ENCODE assay signal across 29 cellular contexts in genomic region chr9:16796304-16796825, GRCh38.
"Had no signal": no experiment of that assay in that cellular context is flagged by ENCODE, and none has a peak within 500 bp of the region (broad histone marks: within the 10 kb centered on the region; RNA-seq: fewer than 3 reads in every experiment).

No MANE protein-coding gene starts in this region.

- H3K36me3 ChIP-seq: esophagus squamous epithelium, neural progenitor cell, prostate gland, right atrium auricular region, sigmoid colon, thoracic aorta, tibial nerve, upper lobe of left lung had no signal

- DNase-seq: dermis blood vessel endothelial cell; effector memory CD4-positive, alpha-beta T cell; erythroblast; esophagus squamous epithelium; head of caudate nucleus; kidney; mesenchymal stem cell; mucosa of descending colon; naive thymus-derived CD4-positive, alpha-beta T cell; sigmoid colon; stimulated activated CD4-positive, alpha-beta T cell treated with anti-CD3 and anti-CD28 coated beads, Interleukin-15, amount 100 ng/mL, for 24 hours; stimulated activated CD4-positive, alpha-beta T cell treated with anti-CD3 and anti-CD28 coated beads, Interleukin-2, amount 100 ng/mL, for 48 hours; stimulated activated naive B cell treated with anti-CD40 and anti-IgM and Interleukin-4, amounts not matched to agents 10 μg/mL and 1 μg/mL and 100 μg/mL, for 72 hours; upper lobe of left lung had no signal

- H3K4me1 ChIP-seq: parathyroid adenoma, prostate gland had no signal

- H3K4me3 Mint-ChIP-seq: mesothelial cell of epicardium; naive thymus-derived CD4-positive, alpha-beta T cell; nephron; neural progenitor cell; stimulated activated naive B cell treated with anti-CD40 and anti-IgM and Interleukin-4, amounts not matched to agents 10 μg/mL and 1 μg/mL and 100 μg/mL, for 72 hours; stimulated activated naive CD8-positive, alpha-beta T cell treated with anti-CD3 and anti-CD28 coated beads, Interleukin-15, Interleukin-2, amounts not matched to agents 100 ng/mL and 50 ng/mL, for 24 hours had no signal

- H3K4me3 ChIP-seq: coronary artery, esophagus squamous epithelium, hepatocyte, mucosa of descending colon, neural progenitor cell, prostate gland, right atrium auricular region, sigmoid colon, skin epidermis, thoracic aorta, tibial nerve, upper lobe of left lung had no signal

- H3K4me1 Mint-ChIP-seq: naive thymus-derived CD4-positive, alpha-beta T cell; stimulated activated naive B cell treated with anti-CD40 and anti-IgM and Interleukin-4, amounts not matched to agents 10 μg/mL and 1 μg/mL and 100 μg/mL, for 72 hours had no signal

- H3K9me3 ChIP-seq: esophagus squamous epithelium, mucosa of descending colon, prostate gland, right atrium auricular region, sigmoid colon, thoracic aorta, tibial nerve, upper lobe of left lung had no signal

- H3K9ac ChIP-seq: neural progenitor cell, parathyroid adenoma had no signal

- H2AFZ ChIP-seq: hepatocyte, neural progenitor cell, parathyroid adenoma had no signal

- H3K4me2 ChIP-seq: hepatocyte, neural progenitor cell had no signal

- ATAC-seq: left lobe of liver; mucosa of descending colon; naive thymus-derived CD4-positive, alpha-beta T cell; stimulated activated naive B cell treated with anti-CD40 and anti-IgM and Interleukin-4, amounts not matched to agents 10 μg/mL and 1 μg/mL and 100 μg/mL, for 72 hours had no signal

- H3K9me3 Mint-ChIP-seq: mesothelial cell of epicardium; nephron; neural progenitor cell; stimulated activated naive CD8-positive, alpha-beta T cell treated with anti-CD3 and anti-CD28 coated beads, Interleukin-15, Interleukin-2, amounts not matched to agents 100 ng/mL and 50 ng/mL, for 24 hours had no signal

- H3K27me3 ChIP-seq: esophagus squamous epithelium, hepatocyte, neural progenitor cell, right atrium auricular region, sigmoid colon, tibial nerve, upper lobe of left lung had no signal

- H3K27me3 Mint-ChIP-seq: naive thymus-derived CD4-positive, alpha-beta T cell; stimulated activated naive B cell treated with anti-CD40 and anti-IgM and Interleukin-4, amounts not matched to agents 10 μg/mL and 1 μg/mL and 100 μg/mL, for 72 hours; stimulated activated naive CD8-positive, alpha-beta T cell treated with anti-CD3 and anti-CD28 coated beads, Interleukin-15, Interleukin-2, amounts not matched to agents 100 ng/mL and 50 ng/mL, for 24 hours had no signal

- FAIRE-seq: frontal cortex, kidney, urothelium cell line had no signal

- H3K36me3 Mint-ChIP-seq: mesothelial cell of epicardium; naive thymus-derived CD4-positive, alpha-beta T cell; neural progenitor cell; stimulated activated naive B cell treated with anti-CD40 and anti-IgM and Interleukin-4, amounts not matched to agents 10 μg/mL and 1 μg/mL and 100 μg/mL, for 72 hours had no signal

- H3K79me2 ChIP-seq: parathyroid adenoma had no signal

- H3K27ac ChIP-seq: neural progenitor cell, parathyroid adenoma, prostate gland, thoracic aorta, upper lobe of left lung had no signal

- H3K27ac Mint-ChIP-seq: mesothelial cell of epicardium; naive thymus-derived CD4-positive, alpha-beta T cell; neural progenitor cell; stimulated activated naive B cell treated with anti-CD40 and anti-IgM and Interleukin-4, amounts not matched to agents 10 μg/mL and 1 μg/mL and 100 μg/mL, for 72 hours; stimulated activated naive CD8-positive, alpha-beta T cell treated with anti-CD3 and anti-CD28 coated beads, Interleukin-15, Interleukin-2, amounts not matched to agents 100 ng/mL and 50 ng/mL, for 24 hours had no signal
